In the genomic region with DNA sequence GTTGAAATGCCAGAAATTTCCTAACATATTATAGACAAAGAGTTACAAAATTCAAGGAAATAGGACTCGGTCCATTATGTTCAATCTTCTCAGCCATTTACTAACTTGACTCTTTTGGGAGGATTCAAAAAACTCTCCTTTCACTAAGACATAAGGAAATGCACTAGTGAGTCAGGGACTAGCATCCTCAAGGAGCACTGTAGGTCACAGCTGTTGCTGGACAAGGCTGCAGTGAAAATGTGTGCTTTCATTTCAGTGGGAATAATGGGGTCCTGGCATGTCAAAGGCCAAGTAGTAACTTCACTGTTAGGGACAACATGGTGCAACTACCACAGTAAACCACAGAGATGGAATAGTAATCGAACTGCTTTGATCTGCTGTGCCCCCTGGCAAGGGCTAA, we compare ENCODE assay signal across 21 cellular contexts. TPM values are rescaled to one million over a fixed set of nuclear protein-coding genes. Genes with fewer than 3 reads are reported as not detected.
DNase-seq lines count a peak whose midpoint lies in the region; ATAC-seq and TF ChIP-seq lines count a peak whose summit lies in the region.
"Had no signal": no experiment of that assay in that cellular context is flagged by ENCODE, and none has a peak within 500 bp of the region (broad histone marks: within the 10 kb centered on the region; RNA-seq: fewer than 3 reads in every experiment).

No MANE protein-coding gene starts in this region.

- H3K27ac ChIP-seq in C4-2B = peak overlapping the region; percentile 59; the same call in 1 of the 2 replicates
- H3K27ac ChIP-seq: 22Rv1, A549, BLaER1, HL-60 had no signal

- no peak for ATAC-seq in GM18498 (IDR thresholded peaks at IDR 0.05; ENCODE audit: unreplicated experiment)
- ATAC-seq: A549, GM12878, GM23338, HCT116 had no signal

- no peak for TF ChIP-seq CTCF in C4-2B (conservative IDR thresholded peaks at IDR 0.05)

- DNase-seq in HCEC 1CT (peak; percentile 11), dermis blood vessel endothelial cell (peak; percentile 21), myocyte (ENCODE audit: low read depth) (peak; percentile 18), superior temporal gyrus (ENCODE audit: extremely low spot score) (no peak), GM03348 (ENCODE audit: low spot score) (no peak)
- DNase-seq: CD4-positive, CD25-positive, alpha-beta regulatory T cell; CD8-positive, alpha-beta memory T cell; COR-L47; GF-D8; HFFc6; KBM-7 had no signal

RNA-seq across cellular contexts. Expression of gene ABCG2, which starts 56.9 kb away (rescaled TPM):
- total RNA-seq in dermis blood vessel endothelial cell (45.0 and 96.0 TPM in 2 replicates), myocyte (0.88 and 1.6 TPM in 2 replicates)
- 0.88 TPM for polyA plus RNA-seq in myocyte (2012)
- polyA plus RNA-seq: IgD-negative memory B cell had no signal

Comparison
In these comparisons a context has a peak if more than half of its experiments do, and no peak if none do; other contexts are left out.
1. DNase-seq: peak in HCEC 1CT (single experiment), dermis blood vessel endothelial cell (single experiment) and myocyte (single experiment); none in superior temporal gyrus (single experiment) and GM03348 (single experiment).
2. RNA of gene ABCG2, which starts 56.9 kb away (total RNA-seq): 45.0 to 96.0 TPM in dermis blood vessel endothelial cell; 0.88 to 1.6 TPM in myocyte; every median in the first group is over 10 times any median in the second.